ENCODE assay signal across 8 cellular contexts in genomic region chr6:41577865-41578713, GRCh38. TPM values are rescaled to one million over a fixed set of nuclear protein-coding genes. Genes with fewer than 3 reads are reported as not detected.
A peak's percentile ranks its signal among the peaks of the same experiment; 100 is the strongest.
DNase-seq lines count a peak whose midpoint lies in the region; ATAC-seq and TF ChIP-seq lines count a peak whose summit lies in the region.

No MANE protein-coding gene starts in this region.

- POLR2A ChIA-PET in CD4-positive, alpha-beta T cell (lab: Charles Lee), result no interaction called here

- H3K9me3 Mint-ChIP-seq in CD4-positive, alpha-beta T cell, result no peaks in the 10 kb centered on the region

- H3K9me3 ChIP-seq in breast epithelium, result no peaks in the 10 kb centered on the region
- H3K9me3 ChIP-seq in CD4-positive, alpha-beta T cell (ENCODE audit: control insufficient read depth, low read length), result no peaks in the 10 kb centered on the region

- no peaks in the 10 kb centered on the region for H3K36me3 ChIP-seq in breast epithelium

- H3K4me1 ChIP-seq in breast epithelium, result peaks cover 4 to 10% of the 10 kb centered on the region in 2 donors

- peaks cover 5% of the 10 kb centered on the region for H3K36me3 Mint-ChIP-seq in CD4-positive, alpha-beta T cell (ENCODE audit: low read depth)

- CTCF ChIA-PET in CD4-positive, alpha-beta T cell (lab: Charles Lee), result no interaction called here

- no peak overlapping the region for H3K4me3 ChIP-seq in breast epithelium

- TF ChIP-seq CTCF in breast epithelium (IDR thresholded peaks at IDR 0.05), result no peak
- TF ChIP-seq CTCF in CD4-positive, alpha-beta T cell (IDR thresholded peaks at IDR 0.05), result no peak

- H3K27me3 Mint-ChIP-seq in CD4-positive, alpha-beta T cell, result no peaks in the 10 kb centered on the region

- no peaks in the 10 kb centered on the region for H3K27me3 ChIP-seq in breast epithelium
- no peaks in the 10 kb centered on the region for H3K27me3 ChIP-seq in CD4-positive, alpha-beta T cell (ENCODE audit: control insufficient read depth, insufficient read depth, low read length)

- peak overlapping the region; percentile 73 to 78 for H3K27ac ChIP-seq in breast epithelium
- H3K27ac ChIP-seq in CD4-positive, alpha-beta T cell (ENCODE audit: low read depth, low read length), result no peak overlapping the region

- no peak overlapping the region for H3K27ac Mint-ChIP-seq in CD4-positive, alpha-beta T cell

- no peak for ATAC-seq in HG03520 (IDR thresholded peaks at IDR 0.05; ENCODE audit: unreplicated experiment)
- no peak for ATAC-seq in CD4-positive, alpha-beta T cell (ENCODE audit: poor library complexity)
- ATAC-seq in HG03175 (IDR thresholded peaks at IDR 0.05; ENCODE audit: unreplicated experiment), result no peak

- no peak for TF ChIP-seq POLR2A in breast epithelium (IDR thresholded peaks at IDR 0.05)

- DNase-seq in Daoy (ENCODE audit: low read depth) (peak; percentile 67), NCI-H2107 treated with DMSO at 0.1 percent for 48 hours (lab: John Stamatoyannopoulos, UW; ENCODE audit: unreplicated experiment) (peak; percentile 82), breast epithelium (ENCODE audit: low spot score in 2 of 2) (peak; percentile 71 to 72), lung microvascular endothelial cell (ENCODE audit: low read depth in 2 of 2) (peak; percentile 32 to 62)
- DNase-seq in CD4-positive, alpha-beta T cell, result no peak
- DNase-seq in central memory CD4-positive, alpha-beta T cell, result no peak

- no peak overlapping the region for H3K4me3 Mint-ChIP-seq in CD4-positive, alpha-beta T cell

- H3K4me1 Mint-ChIP-seq in CD4-positive, alpha-beta T cell (ENCODE audit: low read depth), result no peaks in the 10 kb centered on the region

- intact Hi-C loops in breast epithelium (cut with DNase I; ENCODE audit: low total_unique reads), result no loop called here
- intact Hi-C loops in CD4-positive, alpha-beta T cell (cut with DNase I, micrococcal nuclease), result no loop called here

RNA-seq across cellular contexts. Expression of gene FOXP4, which starts 31.9 kb away (rescaled TPM):
- total RNA-seq in Daoy (2014; rRNA removed; shearing (Covaris generic)), result 3.0 and 3.7 TPM in 2 replicates
- 10 to 100 TPM in 1 of 3 donors, 1 to 10 TPM in 2; 5.1 to 11.0 (median 5.6) TPM for total RNA-seq in breast epithelium
- total RNA-seq in lung microvascular endothelial cell, result 3.3 and 4.6 TPM in 2 replicates
- total RNA-seq in CD4-positive, alpha-beta T cell, result 1 to 10 TPM; 3.7 to 3.9 TPM

Comparison
In these comparisons a context has a peak if more than half of its experiments do, and no peak if none do; other contexts are left out.
1. DNase-seq: peak in Daoy (single experiment), NCI-H2107 treated with DMSO at 0.1 percent for 48 hours (single experiment), breast epithelium (2 of 2) and lung microvascular endothelial cell (2 of 2); none in CD4-positive, alpha-beta T cell (0 of 10) and central memory CD4-positive, alpha-beta T cell (single experiment).